Comparison of ENCODE assay signal across 8 cellular contexts in the genomic region with DNA sequence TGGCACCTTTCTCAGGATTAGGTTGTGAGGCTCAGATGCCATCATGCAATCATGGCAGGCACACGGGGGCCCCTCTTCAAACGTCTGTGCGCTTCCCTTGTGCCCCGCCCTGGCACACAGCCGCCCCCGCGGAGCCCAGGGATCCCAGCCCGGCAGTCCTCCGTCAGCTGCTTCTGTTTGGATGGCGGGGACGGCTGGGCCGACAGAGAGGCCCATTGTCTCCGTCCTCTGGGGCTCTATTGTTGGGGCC. TPM values are rescaled to one million over a fixed set of nuclear protein-coding genes. Genes with fewer than 3 reads are reported as not detected.
DNase-seq lines count a peak whose midpoint lies in the region; FAIRE-seq and TF ChIP-seq lines count a peak whose summit lies in the region.

No MANE protein-coding gene starts in this region.

- TF ChIP-seq CTCF in Peyer's patch (IDR thresholded peaks at IDR 0.05) (no peak), mammary epithelial cell (conservative IDR thresholded peaks at IDR 0.05 in 1 of 2, IDR thresholded peaks at IDR 0.05 in 1 of 2; ENCODE audit: extremely low read depth in 1 of 2, insufficient read depth in 1 of 2, low read depth in 1 of 2, low read length in 2 of 2) (no peak), kidney epithelial cell (IDR thresholded peaks at IDR 0.05; ENCODE audit: insufficient read depth, low read length, poor library complexity, severe bottlenecking) (no peak)

- peaks cover 0 to 34% (median 2%) of the 10 kb centered on the region in 4 donors for H3K4me1 ChIP-seq in Peyer's patch
- peaks cover 21% of the 10 kb centered on the region for H3K4me1 ChIP-seq in mammary epithelial cell (ENCODE audit: insufficient read depth, low read length)

- no peaks in the 10 kb centered on the region for H4K20me1 ChIP-seq in mammary epithelial cell (ENCODE audit: insufficient read depth, low read length)

- H3K9ac ChIP-seq in mammary epithelial cell (ENCODE audit: insufficient read depth, low read length): peak overlapping the region; percentile 56

- dilution Hi-C loops in mammary epithelial cell (cut with HindIII; ENCODE audit: low sequenced_read_pairs): no loop called here

- DNase-seq in SHP77 (lab: John Stamatoyannopoulos, UW) (peak; percentile 26 to 46), SHP77 treated with DMSO at 0.1 percent for 48 hours (lab: John Stamatoyannopoulos, UW) (no peak), Peyer's patch (peak in 2 of 3 donors; percentile 38 to 66), mammary epithelial cell (no peak), kidney epithelial cell (ENCODE audit: low read depth) (no peak), NCI-H187 (lab: John Stamatoyannopoulos, UW) (no peak), RCC 7860 (ENCODE audit: low spot score) (no peak)
- DNase-seq in stimulated activated CD4-positive, alpha-beta T cell treated with anti-CD3 and anti-CD28 coated beads, Interleukin-15, amount 100 ng/mL, for 48 hours (ENCODE audit: low read depth in 2 of 2): peak; percentile 20 to 38

- no peaks in the 10 kb centered on the region for H3K9me3 ChIP-seq in Peyer's patch
- no peaks in the 10 kb centered on the region for H3K9me3 ChIP-seq in mammary epithelial cell (replicated peaks; ENCODE audit: insufficient read depth, low read length)

- H3K4me3 ChIP-seq in Peyer's patch (peak overlapping the region; percentile 78 to 97 (median 83)), mammary epithelial cell (replicated peaks in 1 of 3; ENCODE audit: insufficient read depth in 1 of 3, low read depth in 2 of 3, low read length in 3 of 3) (peak overlapping the region; percentile 59 to 77 (median 62)), kidney epithelial cell (ENCODE audit: low read depth, low read length) (peak overlapping the region; percentile 76)

- CTCF ChIA-PET in mammary epithelial cell (lab: Charles Lee; ENCODE audit: low non-redundant PET): interaction anchor here (1.1 kb wide), 1 partner anchor 24 kb away, joined by 16 read pairs; no protein-coding TSS in a partner anchor

- in situ Hi-C loops in mammary epithelial cell (cut with MboI; ENCODE audit: low sequenced_read_pairs in 2 of 2): no loop called here

- peak overlapping the region; percentile 92 for H2AFZ ChIP-seq in mammary epithelial cell (ENCODE audit: low read depth, low read length)

- H3K27ac ChIP-seq in Peyer's patch: peak overlapping the region; percentile 79 to 93 (median 90)
- H3K27ac ChIP-seq in mammary epithelial cell (ENCODE audit: insufficient read depth, low read depth, low read length): peak overlapping the region; percentile 72

- FAIRE-seq in RCC 7860 (lab: Jason Lieb, UNC): no peak

- H3K36me3 ChIP-seq in Peyer's patch: no peaks in the 10 kb centered on the region
- no peaks in the 10 kb centered on the region for H3K36me3 ChIP-seq in mammary epithelial cell (ENCODE audit: insufficient read depth, low read length)
- no peaks in the 10 kb centered on the region for H3K36me3 ChIP-seq in kidney epithelial cell (ENCODE audit: control insufficient read depth, insufficient read depth, low read length)

- H3K79me2 ChIP-seq in mammary epithelial cell (ENCODE audit: insufficient read depth, low read length): no peaks in the 10 kb centered on the region

- WGBS in mammary epithelial cell (ENCODE audit: low coverage, missing lambda C conversion rate): 0% methylated on average over 4 of the region's 13 CpGs

- intact Hi-C loops in mammary epithelial cell (cut with micrococcal nuclease): no loop called here

- no TSS peak for BruUV-seq in mammary epithelial cell (replicated peaks; lab: Mats Ljungman, UMichigan)

- peak overlapping the region; percentile 92 for H3K4me2 ChIP-seq in mammary epithelial cell (ENCODE audit: insufficient read depth, low read depth, low read length)

- H3K27me3 ChIP-seq in Peyer's patch: no peaks in the 10 kb centered on the region
- H3K27me3 ChIP-seq in mammary epithelial cell (ENCODE audit: insufficient read depth, low read length): no peaks in the 10 kb centered on the region
- no peaks in the 10 kb centered on the region for H3K27me3 ChIP-seq in kidney epithelial cell (ENCODE audit: control insufficient read depth, insufficient read depth, low read length)

- TF ChIP-seq POLR2A in Peyer's patch (IDR thresholded peaks at IDR 0.05): no peak

RNA-seq across cellular contexts. Expression of a gene that starts 0.8 kb away (rescaled TPM):
- total RNA-seq in Peyer's patch: 10 to 100 TPM; 17.7 to 28.5 (median 21.3) TPM
- total RNA-seq in mammary epithelial cell: 10 to 100 TPM; 17.2 to 17.7 TPM
- polyA plus RNA-seq in mammary epithelial cell: 8.5 TPM
- polyA minus RNA-seq in mammary epithelial cell: 7.9 TPM
- 14.3 and 17.3 TPM in 2 replicates for total RNA-seq in kidney epithelial cell

RNA-seq across cellular contexts. Expression of a gene that starts 59.1 kb away (rescaled TPM):
- total RNA-seq in Peyer's patch (10 to 100 TPM; 11.6 to 81.7 (median 29.8) TPM), mammary epithelial cell (under 1 TPM; 0.14 to 0.83 TPM), kidney epithelial cell (36.2 and 43.3 TPM in 2 replicates)
- polyA plus RNA-seq in mammary epithelial cell: 0.10 TPM
- not detected for polyA minus RNA-seq in mammary epithelial cell

Comparison
In these comparisons a context has a peak if more than half of its experiments do, and no peak if none do; other contexts are left out.
1. DNase-seq: peak in SHP77 (2 of 2), Peyer's patch (2 of 3) and stimulated activated CD4-positive, alpha-beta T cell treated with anti-CD3 and anti-CD28 coated beads, Interleukin-15, amount 100 ng/mL, for 48 hours (2 of 2); none in SHP77 treated with DMSO at 0.1 percent for 48 hours (single experiment), mammary epithelial cell (single experiment), kidney epithelial cell (single experiment), NCI-H187 (0 of 2) and RCC 7860 (single experiment).
2. RNA of a gene that starts 59.1 kb away (total RNA-seq): 36.2 to 43.3 TPM in kidney epithelial cell and 11.6 to 81.7 TPM in Peyer's patch; 0.14 to 0.83 TPM in mammary epithelial cell; every median in the first group is over 4 times any median in the second.
3. Peak in every context shown above with its lines, with median percentiles within 50 percentile points of each other: H3K4me3 ChIP-seq.